17 cellular contexts compared by ENCODE assay signal in the genomic region with DNA sequence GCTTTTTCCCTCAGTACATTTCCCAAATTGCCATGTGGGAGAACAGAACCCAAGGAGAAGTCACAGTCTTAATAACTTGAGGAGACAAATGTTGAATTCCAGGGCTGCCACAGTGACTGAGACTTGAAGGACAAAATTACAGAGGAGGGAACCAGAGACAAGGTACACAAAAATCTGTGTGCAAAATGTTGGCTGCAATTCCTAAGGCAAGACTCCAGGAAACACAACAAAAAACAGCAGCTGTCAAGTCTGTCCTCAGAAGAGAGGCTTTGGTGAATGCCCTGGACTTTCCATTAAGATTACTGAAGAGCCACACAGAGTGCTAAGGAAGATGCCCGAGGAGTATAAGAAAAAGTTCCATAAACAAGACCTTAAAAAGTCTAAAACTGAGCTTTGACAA. TPM values are rescaled to one million over a fixed set of nuclear protein-coding genes. Genes with fewer than 3 reads are reported as not detected.
DNase-seq lines count a peak whose midpoint lies in the region; ATAC-seq and TF ChIP-seq lines count a peak whose summit lies in the region.
"Had no signal": no experiment of that assay in that cellular context is flagged by ENCODE, and none has a peak within 500 bp of the region (broad histone marks: within the 10 kb centered on the region; RNA-seq: fewer than 3 reads in every experiment).

No MANE protein-coding gene starts in this region.

- no peak overlapping the region for H3K4me3 Mint-ChIP-seq in progenitor cell of endocrine pancreas (ENCODE audit: low read depth)
- H3K4me3 Mint-ChIP-seq in CD8-positive, alpha-beta memory T cell = no peak overlapping the region
- H3K4me3 Mint-ChIP-seq: CD4-positive, CD25-positive, alpha-beta regulatory T cell had no signal

- CTCF ChIA-PET in CD8-positive, alpha-beta memory T cell (lab: Charles Lee) = interaction anchor here (0.7 to 1.1 kb wide), 2 partner anchors 27 to 1810 kb away, joined by 3 to 8 read pairs; no protein-coding TSS in a partner anchor

- H3K27ac Mint-ChIP-seq in progenitor cell of endocrine pancreas = peak overlapping the region; percentile 17
- H3K27ac Mint-ChIP-seq in CD8-positive, alpha-beta memory T cell = peak overlapping the region in 2 of 8 donors; percentile 54 to 78

- no peak for TF ChIP-seq CTCF in progenitor cell of endocrine pancreas (IDR thresholded peaks at IDR 0.05; ENCODE audit: unreplicated experiment)

- no peaks in the 10 kb centered on the region for H3K9me3 Mint-ChIP-seq in progenitor cell of endocrine pancreas (ENCODE audit: low read depth)
- H3K9me3 Mint-ChIP-seq in CD8-positive, alpha-beta memory T cell = no peaks in the 10 kb centered on the region
- H3K9me3 Mint-ChIP-seq: CD4-positive, CD25-positive, alpha-beta regulatory T cell had no signal

- no peaks in the 10 kb centered on the region for H3K4me1 ChIP-seq in CD8-positive, alpha-beta memory T cell (ENCODE audit: insufficient read depth, low read length)

- H3K9me3 ChIP-seq in CD8-positive, alpha-beta memory T cell (ENCODE audit: low read length) = no peaks in the 10 kb centered on the region
- H3K9me3 ChIP-seq: SJCRH30 had no signal

- POLR2A ChIA-PET in CD8-positive, alpha-beta memory T cell (lab: Charles Lee) = no interaction called here

- no peak overlapping the region for H3K27ac ChIP-seq in CD8-positive, alpha-beta memory T cell (ENCODE audit: low read depth, low read length)
- H3K27ac ChIP-seq: KMS-11, SJCRH30 had no signal

- peak; percentile 71 for ATAC-seq in left lobe of liver
- ATAC-seq in GM21367 (IDR thresholded peaks at IDR 0.05; ENCODE audit: unreplicated experiment) = no peak
- no peak for ATAC-seq in GM21526 (IDR thresholded peaks at IDR 0.05; ENCODE audit: low FRiP score, unreplicated experiment)
- ATAC-seq: HCT116 had no signal

- H3K36me3 Mint-ChIP-seq in progenitor cell of endocrine pancreas (ENCODE audit: insufficient read depth) = peaks cover 1% of the 10 kb centered on the region
- peaks cover 0 to 8% (median 0%) of the 10 kb centered on the region in 3 donors for H3K36me3 Mint-ChIP-seq in CD8-positive, alpha-beta memory T cell
- H3K36me3 Mint-ChIP-seq: CD4-positive, CD25-positive, alpha-beta regulatory T cell had no signal

- no peaks in the 10 kb centered on the region for H3K27me3 Mint-ChIP-seq in progenitor cell of endocrine pancreas
- H3K27me3 Mint-ChIP-seq in CD8-positive, alpha-beta memory T cell = no peaks in the 10 kb centered on the region
- H3K27me3 Mint-ChIP-seq: CD4-positive, CD25-positive, alpha-beta regulatory T cell had no signal

- DNase-seq in G401 (ENCODE audit: low spot score) (peak; percentile 63), LHCN-M2 (ENCODE audit: low read depth) (peak; percentile 51), left lobe of liver (ENCODE audit: low spot score) (no peak), progenitor cell of endocrine pancreas (ENCODE audit: low spot score, unreplicated experiment) (no peak)
- DNase-seq in CD8-positive, alpha-beta memory T cell = no peak
- DNase-seq: ACHN; AML-193; CD4-positive, CD25-positive, alpha-beta regulatory T cell; NCI-H1048; NCI-H1436 treated with DMSO at 0.1 percent for 48 hours; NCI-H2081 treated with DMSO at 0.1 percent for 48 hours; NCI-H524 treated with DMSO at 0.1 percent for 48 hours had no signal

- H3K4me3 ChIP-seq in CD8-positive, alpha-beta memory T cell (ENCODE audit: low read length) = no peak overlapping the region
- H3K4me3 ChIP-seq: SJCRH30 had no signal

- no peaks in the 10 kb centered on the region for H3K27me3 ChIP-seq in CD8-positive, alpha-beta memory T cell (ENCODE audit: insufficient read depth, low read length, poor library complexity, severe bottlenecking)
- H3K27me3 ChIP-seq: SJCRH30 had no signal

- in situ Hi-C loops in G401 (cut with HindIII; ENCODE audit: low sequenced_read_pairs) = no loop called here

- H3K4me1 Mint-ChIP-seq in progenitor cell of endocrine pancreas (ENCODE audit: low read depth) = no peaks in the 10 kb centered on the region
- H3K4me1 Mint-ChIP-seq in CD8-positive, alpha-beta memory T cell = peaks cover 26 to 61% (median 59%) of the 10 kb centered on the region in 3 donors

- H3K36me3 ChIP-seq in CD8-positive, alpha-beta memory T cell (ENCODE audit: insufficient read depth, low read length) = no peaks in the 10 kb centered on the region
- H3K36me3 ChIP-seq: SJCRH30 had no signal

RNA-seq across cellular contexts. Expression of gene AP3B1, which starts 21.1 kb away (rescaled TPM):
- total RNA-seq in G401 (2014; rRNA removed; shearing (Covaris generic)) = 50.4 and 128 TPM in 2 replicates
- total RNA-seq in LHCN-M2 (2014; rRNA removed) = 51.9 and 64.6 TPM in 2 replicates
- 33.5 TPM for polyA plus RNA-seq in LHCN-M2 (2012)
- 11.6 TPM for total RNA-seq in left lobe of liver
- 50.9 and 53.3 TPM in 2 replicates for total RNA-seq in progenitor cell of endocrine pancreas
- 10 to 100 TPM; 40.3 to 41.1 TPM for total RNA-seq in CD8-positive, alpha-beta memory T cell
- polyA plus RNA-seq in CD8-positive, alpha-beta memory T cell = 27.1 TPM

Comparison
In these comparisons a context has a peak if more than half of its experiments do, and no peak if none do; other contexts are left out.
1. DNase-seq: peak in G401 (single experiment) and LHCN-M2 (single experiment); none in left lobe of liver (single experiment), progenitor cell of endocrine pancreas (single experiment) and CD8-positive, alpha-beta memory T cell (0 of 5).